ENCODE assay signal across 10 cellular contexts in genomic region chr9:94638335-94639044, GRCh38. TPM values are rescaled to one million over a fixed set of nuclear protein-coding genes. Genes with fewer than 3 reads are reported as not detected.
DNase-seq lines count a peak whose midpoint lies in the region; ATAC-seq and TF ChIP-seq lines count a peak whose summit lies in the region.
"Had no signal": no experiment of that assay in that cellular context is flagged by ENCODE, and none has a peak within 500 bp of the region (broad histone marks: within the 10 kb centered on the region; RNA-seq: fewer than 3 reads in every experiment).

No MANE protein-coding gene starts in this region.

- DNase-seq in activated CD4-positive, alpha-beta T cell treated with anti-CD3 and anti-CD28 coated beads, Interleukin-2, amount 10 ng/mL, durations not matched to agents 24 days and 14 days: no peak
- no peak for DNase-seq in activated CD4-positive, alpha-beta T cell treated with anti-CD3 and anti-CD28 coated beads for 48 hours
- DNase-seq in activated naive CD8-positive, alpha-beta T cell treated with anti-CD3 and anti-CD28 coated beads for 36 hours: no peak
- DNase-seq in lower lobe of right lung (no peak), NCI-H2171 (lab: John Stamatoyannopoulos, UW) (no peak)
- peak in 1 of 2 donors; percentile 3 for DNase-seq in stimulated activated naive CD8-positive, alpha-beta T cell treated with anti-CD3 and anti-CD28 coated beads, Interleukin-15, amount 100 ng/mL, for 72 hours

- H3K27ac ChIP-seq in lower lobe of right lung: peak overlapping the region; percentile 86
- H3K27ac ChIP-seq: SK-N-MC had no signal

- no peak for TF ChIP-seq CTCF in lower lobe of right lung (IDR thresholded peaks at IDR 0.05)

- ATAC-seq in lower lobe of right lung (peak; percentile 29 to 42), GM19023 (IDR thresholded peaks at IDR 0.05; ENCODE audit: unreplicated experiment) (no peak), HG02642 (IDR thresholded peaks at IDR 0.05; ENCODE audit: poor library complexity, unreplicated experiment) (no peak)
- no peak for ATAC-seq in stimulated activated naive CD8-positive, alpha-beta T cell treated with anti-CD3 and anti-CD28 coated beads, Interleukin-15, amount 100 ng/mL, for 72 hours

- no peaks in the 10 kb centered on the region for H3K36me3 Mint-ChIP-seq in activated CD4-positive, alpha-beta T cell treated with anti-CD3 and anti-CD28 coated beads, Interleukin-2, amount 10 ng/mL, durations not matched to agents 24 days and 14 days (ENCODE audit: low read depth)
- H3K36me3 Mint-ChIP-seq in activated naive CD8-positive, alpha-beta T cell treated with anti-CD3 and anti-CD28 coated beads for 36 hours: no peaks in the 10 kb centered on the region

- no peaks in the 10 kb centered on the region for H3K27me3 ChIP-seq in lower lobe of right lung (ENCODE audit: low read depth)

- H3K4me1 Mint-ChIP-seq in activated CD4-positive, alpha-beta T cell treated with anti-CD3 and anti-CD28 coated beads, Interleukin-2, amount 10 ng/mL, durations not matched to agents 24 days and 14 days: peaks cover 13% of the 10 kb centered on the region
- peaks cover 20% of the 10 kb centered on the region for H3K4me1 Mint-ChIP-seq in activated naive CD8-positive, alpha-beta T cell treated with anti-CD3 and anti-CD28 coated beads for 36 hours
- H3K4me1 Mint-ChIP-seq in stimulated activated naive CD8-positive, alpha-beta T cell treated with anti-CD3 and anti-CD28 coated beads, Interleukin-15, amount 100 ng/mL, for 72 hours: peaks cover 21% of the 10 kb centered on the region

- H3K9me3 ChIP-seq in lower lobe of right lung: no peaks in the 10 kb centered on the region

- no peak overlapping the region for H3K27ac Mint-ChIP-seq in activated CD4-positive, alpha-beta T cell treated with anti-CD3 and anti-CD28 coated beads, Interleukin-2, amount 10 ng/mL, durations not matched to agents 24 days and 14 days
- H3K27ac Mint-ChIP-seq in activated naive CD8-positive, alpha-beta T cell treated with anti-CD3 and anti-CD28 coated beads for 36 hours: no peak overlapping the region
- peak overlapping the region; percentile 50 to 93 for H3K27ac Mint-ChIP-seq in stimulated activated naive CD8-positive, alpha-beta T cell treated with anti-CD3 and anti-CD28 coated beads, Interleukin-15, amount 100 ng/mL, for 72 hours

- peak overlapping the region; percentile 92 for H3K4me3 Mint-ChIP-seq in activated CD4-positive, alpha-beta T cell treated with anti-CD3 and anti-CD28 coated beads, Interleukin-2, amount 10 ng/mL, durations not matched to agents 24 days and 14 days
- H3K4me3 Mint-ChIP-seq in activated naive CD8-positive, alpha-beta T cell treated with anti-CD3 and anti-CD28 coated beads for 36 hours: peak overlapping the region; percentile 86
- H3K4me3 Mint-ChIP-seq in stimulated activated naive CD8-positive, alpha-beta T cell treated with anti-CD3 and anti-CD28 coated beads, Interleukin-15, amount 100 ng/mL, for 72 hours: peak overlapping the region; percentile 91 to 96

- H3K9me3 Mint-ChIP-seq in activated CD4-positive, alpha-beta T cell treated with anti-CD3 and anti-CD28 coated beads, Interleukin-2, amount 10 ng/mL, durations not matched to agents 24 days and 14 days: no peaks in the 10 kb centered on the region
- no peaks in the 10 kb centered on the region for H3K9me3 Mint-ChIP-seq in activated naive CD8-positive, alpha-beta T cell treated with anti-CD3 and anti-CD28 coated beads for 36 hours
- H3K9me3 Mint-ChIP-seq in stimulated activated naive CD8-positive, alpha-beta T cell treated with anti-CD3 and anti-CD28 coated beads, Interleukin-15, amount 100 ng/mL, for 72 hours: no peaks in the 10 kb centered on the region

- peak overlapping the region; percentile 82 for H3K4me3 ChIP-seq in lower lobe of right lung
- H3K4me3 ChIP-seq: SK-N-MC had no signal

- H3K4me1 ChIP-seq in lower lobe of right lung: peaks cover 36% of the 10 kb centered on the region

- H3K36me3 ChIP-seq in lower lobe of right lung: no peaks in the 10 kb centered on the region

- intact Hi-C loops in activated CD4-positive, alpha-beta T cell treated with anti-CD3 and anti-CD28 coated beads, Interleukin-2, amount 10 ng/mL, durations not matched to agents 24 days and 14 days (cut with micrococcal nuclease): no loop called here
- intact Hi-C loops in lower lobe of right lung (cut with DNase I): no loop called here

- peaks cover 41% of the 10 kb centered on the region for H3K27me3 Mint-ChIP-seq in activated CD4-positive, alpha-beta T cell treated with anti-CD3 and anti-CD28 coated beads, Interleukin-2, amount 10 ng/mL, durations not matched to agents 24 days and 14 days
- no peaks in the 10 kb centered on the region for H3K27me3 Mint-ChIP-seq in activated naive CD8-positive, alpha-beta T cell treated with anti-CD3 and anti-CD28 coated beads for 36 hours
- peaks cover 23% of the 10 kb centered on the region for H3K27me3 Mint-ChIP-seq in stimulated activated naive CD8-positive, alpha-beta T cell treated with anti-CD3 and anti-CD28 coated beads, Interleukin-15, amount 100 ng/mL, for 72 hours

RNA-seq across cellular contexts. Expression of gene FBP1, which starts 0.8 kb away (rescaled TPM):
- total RNA-seq in activated CD4-positive, alpha-beta T cell treated with anti-CD3 and anti-CD28 coated beads, Interleukin-2, amount 10 ng/mL, durations not matched to agents 24 days and 14 days: not detected in 2 replicates
- total RNA-seq in activated naive CD8-positive, alpha-beta T cell treated with anti-CD3 and anti-CD28 coated beads for 36 hours: 1 to 10 TPM in 1 of 2 experiments, under 1 TPM in 1; 0.82 to 1.2 TPM
- 527 TPM for total RNA-seq in lower lobe of right lung

RNA-seq across cellular contexts. Expression of gene FBP2, which starts 44.9 kb away (rescaled TPM):
- total RNA-seq in activated CD4-positive, alpha-beta T cell treated with anti-CD3 and anti-CD28 coated beads, Interleukin-2, amount 10 ng/mL, durations not matched to agents 24 days and 14 days: not detected in 2 replicates
- total RNA-seq in activated naive CD8-positive, alpha-beta T cell treated with anti-CD3 and anti-CD28 coated beads for 36 hours: not detected
- total RNA-seq in lower lobe of right lung: not detected
- total RNA-seq: dermis microvascular lymphatic vessel endothelial cell had no signal

Comparison
In these comparisons a context has a peak if more than half of its experiments do, and no peak if none do; other contexts are left out.
1. H3K27ac Mint-ChIP-seq: peak in stimulated activated naive CD8-positive, alpha-beta T cell treated with anti-CD3 and anti-CD28 coated beads, Interleukin-15, amount 100 ng/mL, for 72 hours (2 of 2); none in activated CD4-positive, alpha-beta T cell treated with anti-CD3 and anti-CD28 coated beads, Interleukin-2, amount 10 ng/mL, durations not matched to agents 24 days and 14 days (single experiment) and activated naive CD8-positive, alpha-beta T cell treated with anti-CD3 and anti-CD28 coated beads for 36 hours (single experiment).
2. ATAC-seq: peak in lower lobe of right lung (2 of 2); none in stimulated activated naive CD8-positive, alpha-beta T cell treated with anti-CD3 and anti-CD28 coated beads, Interleukin-15, amount 100 ng/mL, for 72 hours (single experiment), GM19023 (single experiment) and HG02642 (single experiment).
3. RNA of gene FBP1, which starts 0.8 kb away (total RNA-seq): 527 TPM in lower lobe of right lung (single experiment); 0.82 to 1.2 TPM in activated naive CD8-positive, alpha-beta T cell treated with anti-CD3 and anti-CD28 coated beads for 36 hours and not detected in activated CD4-positive, alpha-beta T cell treated with anti-CD3 and anti-CD28 coated beads, Interleukin-2, amount 10 ng/mL, durations not matched to agents 24 days and 14 days; every median in the first group is over 100 times any median in the second.
4. Peak in every context shown above with its lines, with median percentiles within 50 percentile points of each other: H3K4me3 Mint-ChIP-seq.